Comparison of ENCODE assay signal across 29 cellular contexts in genomic region chr1:78351551-78352216, GRCh38.
"Had no signal": no experiment of that assay in that cellular context is flagged by ENCODE, and none has a peak within 500 bp of the region (broad histone marks: within the 10 kb centered on the region; RNA-seq: fewer than 3 reads in every experiment).

No MANE protein-coding gene starts in this region.

- H3K9me3 Mint-ChIP-seq: activated CD4-positive, alpha-beta memory T cell treated with anti-CD3 and anti-CD28 coated beads for 36 hours; activated CD4-positive, alpha-beta T cell treated with anti-CD3 and anti-CD28 coated beads, Interleukin-2, amount 10 ng/mL, durations not matched to agents 24 days and 14 days; activated T-cell treated with anti-CD3 and anti-CD28 coated beads, Interleukin-2, amount 50 U/mL, for 24 hours; brain had no signal

- H3K4me3 Mint-ChIP-seq: activated CD4-positive, alpha-beta memory T cell treated with anti-CD3 and anti-CD28 coated beads for 36 hours; activated CD4-positive, alpha-beta T cell treated with anti-CD3 and anti-CD28 coated beads for 36 hours; activated CD4-positive, alpha-beta T cell treated with anti-CD3 and anti-CD28 coated beads, Interleukin-2, amount 10 ng/mL, durations not matched to agents 24 days and 14 days; activated CD8-positive, alpha-beta memory T cell treated with anti-CD3 and anti-CD28 coated beads, Interleukin-2, amount 10 ng/mL, durations not matched to agents 7 days and 5 days; activated CD8-positive, alpha-beta T cell treated with anti-CD3 and anti-CD28 coated beads, Interleukin-2, amount 10 ng/mL, durations not matched to agents 7 days and 5 days; activated naive CD8-positive, alpha-beta T cell; activated T-cell treated with anti-CD3 and anti-CD28 coated beads, Interleukin-2, amount 50 U/mL, for 24 hours; activated T-cell treated with anti-CD3 and anti-CD28 coated beads, Interleukin-2, amount 50 U/mL, for 72 hours; brain had no signal

- H3K27me3 Mint-ChIP-seq: activated CD4-positive, alpha-beta memory T cell treated with anti-CD3 and anti-CD28 coated beads for 36 hours; activated CD4-positive, alpha-beta T cell treated with anti-CD3 and anti-CD28 coated beads for 36 hours; activated CD4-positive, alpha-beta T cell treated with anti-CD3 and anti-CD28 coated beads, Interleukin-2, amount 10 ng/mL, durations not matched to agents 24 days and 14 days; activated CD8-positive, alpha-beta memory T cell treated with anti-CD3 and anti-CD28 coated beads, Interleukin-2, amount 10 ng/mL, durations not matched to agents 7 days and 5 days; activated T-cell treated with anti-CD3 and anti-CD28 coated beads, Interleukin-2, amount 50 U/mL, for 24 hours had no signal

- H3K36me3 ChIP-seq: ascending aorta, breast epithelium, cardiac muscle cell, colonic mucosa, esophagus squamous epithelium, gastroesophageal sphincter had no signal

- H3K27ac Mint-ChIP-seq: activated CD4-positive, alpha-beta memory T cell treated with anti-CD3 and anti-CD28 coated beads for 36 hours; activated CD4-positive, alpha-beta T cell treated with anti-CD3 and anti-CD28 coated beads for 36 hours; activated CD4-positive, alpha-beta T cell treated with anti-CD3 and anti-CD28 coated beads, Interleukin-2, amount 10 ng/mL, durations not matched to agents 24 days and 14 days; activated CD8-positive, alpha-beta memory T cell treated with anti-CD3 and anti-CD28 coated beads, Interleukin-2, amount 10 ng/mL, durations not matched to agents 7 days and 5 days; activated CD8-positive, alpha-beta T cell treated with anti-CD3 and anti-CD28 coated beads, Interleukin-2, amount 10 ng/mL, durations not matched to agents 7 days and 5 days; activated naive CD8-positive, alpha-beta T cell; activated T-cell treated with anti-CD3 and anti-CD28 coated beads, Interleukin-2, amount 50 U/mL, for 24 hours; activated T-cell treated with anti-CD3 and anti-CD28 coated beads, Interleukin-2, amount 50 U/mL, for 72 hours; brain had no signal

- H3K9me3 ChIP-seq: ascending aorta, breast epithelium, colonic mucosa, esophagus squamous epithelium, gastroesophageal sphincter had no signal

- H3K36me3 Mint-ChIP-seq: activated CD4-positive, alpha-beta memory T cell treated with anti-CD3 and anti-CD28 coated beads for 36 hours; activated CD8-positive, alpha-beta memory T cell treated with anti-CD3 and anti-CD28 coated beads, Interleukin-2, amount 10 ng/mL, durations not matched to agents 7 days and 5 days; activated naive CD8-positive, alpha-beta T cell; brain had no signal

- DNase-seq: activated CD4-positive, alpha-beta memory T cell treated with anti-CD3 and anti-CD28 coated beads for 36 hours; activated CD4-positive, alpha-beta T cell treated with anti-CD3 and anti-CD28 coated beads for 36 hours; activated CD4-positive, alpha-beta T cell treated with anti-CD3 and anti-CD28 coated beads, Interleukin-2, amount 10 ng/mL, durations not matched to agents 24 days and 14 days; activated CD4-positive, CD25-positive, alpha-beta regulatory T cell; activated CD4-positive, CD25-positive, alpha-beta regulatory T cell treated with anti-CD3 and anti-CD28 coated beads, Interleukin-2, amount 50 U/mL, for 72 hours; activated CD8-positive, alpha-beta memory T cell treated with anti-CD3 and anti-CD28 coated beads, Interleukin-2, amount 10 ng/mL, durations not matched to agents 7 days and 5 days; activated CD8-positive, alpha-beta memory T cell treated with anti-CD3 and anti-CD28 coated beads, Interleukin-2, amount 50 U/mL, for 4 hours; activated CD8-positive, alpha-beta T cell treated with anti-CD3 and anti-CD28 coated beads, Interleukin-2, amount 10 ng/mL, durations not matched to agents 7 days and 5 days; activated effector memory CD4-positive, alpha-beta T cell treated with Interleukin-2 at 50 U/mL for 16 hours; activated gamma-delta T cell treated with Interleukin-2 at 50 U/mL for 16 hours; activated naive CD4-positive, alpha-beta T cell treated with anti-CD3 and anti-CD28 coated beads, Interleukin-2, amount 50 U/mL, for 16 hours; activated naive CD4-positive, alpha-beta T cell treated with Interleukin-2 at 50 U/mL for 16 hours; activated T-cell treated with anti-CD3 and anti-CD28 coated beads for 4 hours; activated T-cell treated with anti-CD3 and anti-CD28 coated beads, Interleukin-2, amount 50 U/mL, for 24 hours; activated T-cell treated with anti-CD3 and anti-CD28 coated beads, Interleukin-2, amount 50 U/mL, for 72 hours; central memory CD4-positive, alpha-beta T cell; cerebellar nuclear complex; colonic mucosa; effector CD8-positive, alpha-beta T cell; esophagus squamous epithelium; foreskin melanocyte; T-helper 2 cell had no signal

- ATAC-seq: activated CD4-positive, alpha-beta T cell treated with anti-CD3 and anti-CD28 coated beads for 36 hours; activated CD8-positive, alpha-beta memory T cell treated with anti-CD3 and anti-CD28 coated beads, Interleukin-2, amount 10 ng/mL, durations not matched to agents 7 days and 5 days; activated CD8-positive, alpha-beta T cell treated with anti-CD3 and anti-CD28 coated beads, Interleukin-2, amount 10 ng/mL, durations not matched to agents 7 days and 5 days; activated T-cell treated with anti-CD3 and anti-CD28 coated beads, Interleukin-2, amount 50 U/mL, for 72 hours; gastroesophageal sphincter had no signal

- H3K27ac ChIP-seq: ascending aorta, breast epithelium, cardiac muscle cell, colonic mucosa, epithelial cell of prostate, esophagus squamous epithelium, gastroesophageal sphincter had no signal

- H3K27me3 ChIP-seq: ascending aorta, breast epithelium, cardiac muscle cell, colonic mucosa, esophagus squamous epithelium, gastroesophageal sphincter had no signal

- H3K4me1 ChIP-seq: ascending aorta, breast epithelium, colonic mucosa, esophagus squamous epithelium had no signal

- H3K4me3 ChIP-seq: ascending aorta, breast epithelium, cardiac muscle cell, colonic mucosa, esophagus squamous epithelium, gastroesophageal sphincter had no signal

- H3K4me1 Mint-ChIP-seq: activated CD4-positive, alpha-beta T cell treated with anti-CD3 and anti-CD28 coated beads for 36 hours; activated CD4-positive, alpha-beta T cell treated with anti-CD3 and anti-CD28 coated beads, Interleukin-2, amount 10 ng/mL, durations not matched to agents 24 days and 14 days; activated CD8-positive, alpha-beta memory T cell treated with anti-CD3 and anti-CD28 coated beads, Interleukin-2, amount 10 ng/mL, durations not matched to agents 7 days and 5 days; brain had no signal
